13 cellular contexts compared by ENCODE assay signal in genomic region chr6:41443616-41444525, GRCh38.
A peak's percentile ranks its signal among the peaks of the same experiment; 100 is the strongest.
DNase-seq lines count a peak whose midpoint lies in the region; FAIRE-seq and TF ChIP-seq lines count a peak whose summit lies in the region.
"Had no signal": no experiment of that assay in that cellular context is flagged by ENCODE, and none has a peak within 500 bp of the region (broad histone marks: within the 10 kb centered on the region; RNA-seq: fewer than 3 reads in every experiment).

No MANE protein-coding gene starts in this region.

- peak overlapping the region; percentile 29 for H3K4me2 ChIP-seq in mesenchymal stem cell (ENCODE audit: low read length, poor library complexity, severe bottlenecking)
- peak overlapping the region; percentile 88 for H3K4me2 ChIP-seq in smooth muscle cell

- H2AK5ac ChIP-seq in mesenchymal stem cell (ENCODE audit: low read length, severe bottlenecking) = no peak overlapping the region

- intact Hi-C loops in dorsolateral prefrontal cortex (cut with DNase I) = no loop called here

- 61 to 64% methylated on average over 7 to 15 of the region's 15 CpGs for WGBS in endodermal cell (ENCODE audit: insufficient coverage in 1 of 2, insufficient read length in 1 of 2), 2 experiments
- 31% methylated on average over 11 of the region's 15 CpGs for WGBS in mesenchymal stem cell
- 30% methylated on average over 15 of the region's 15 CpGs for WGBS in smooth muscle cell (ENCODE audit: low lambda C conversion rate)

- H2BK12ac ChIP-seq in mesenchymal stem cell (ENCODE audit: low read length in 2 of 2) = no peak overlapping the region

- H3K9ac ChIP-seq in endodermal cell (ENCODE audit: extremely low read depth, low read length, poor library complexity, severe bottlenecking) (no peak overlapping the region), mesenchymal stem cell (ENCODE audit: low read length) (no peak overlapping the region), smooth muscle cell (ENCODE audit: low read depth) (no peak overlapping the region)

- TF ChIP-seq CTCF in endodermal cell (conservative IDR thresholded peaks at IDR 0.05) (no peak), smooth muscle cell (IDR thresholded peaks at IDR 0.05; ENCODE audit: borderline replicate concordance, insufficient read depth, poor library complexity, severe bottlenecking) (no peak), dorsolateral prefrontal cortex (IDR thresholded peaks at IDR 0.05 in 54 of 56, conservative IDR thresholded peaks at IDR 0.05 in 2 of 56; ENCODE audit: low read depth in 1 of 56, partially characterized antibody in 56 of 56) (no peak)

- H3K9me3 ChIP-seq in endodermal cell (ENCODE audit: control insufficient read depth, low read length) (no peaks in the 10 kb centered on the region), mesenchymal stem cell (ENCODE audit: control insufficient read depth, low read length) (peaks cover 1% of the 10 kb centered on the region), smooth muscle cell (replicated peaks; ENCODE audit: low read depth) (no peaks in the 10 kb centered on the region)

- H3K4me3 Mint-ChIP-seq in endodermal cell = peak overlapping the region; percentile 46

- H3K27ac Mint-ChIP-seq in endodermal cell = no peak overlapping the region

- H4K8ac ChIP-seq in mesenchymal stem cell (ENCODE audit: low read length) = no peak overlapping the region

- H3K79me1 ChIP-seq in mesenchymal stem cell (replicated peaks; ENCODE audit: low read length, poor library complexity, severe bottlenecking) = no peaks in the 10 kb centered on the region

- peak overlapping the region; percentile 71 for H2BK15ac ChIP-seq in mesenchymal stem cell (ENCODE audit: low read depth, poor library complexity, severe bottlenecking)

- H3K27me3 Mint-ChIP-seq in endodermal cell (ENCODE audit: insufficient read depth) = peaks cover 48% of the 10 kb centered on the region

- no peak overlapping the region for H3K4ac ChIP-seq in mesenchymal stem cell (ENCODE audit: low read depth in 1 of 2, low read length in 2 of 2)

- H3K14ac ChIP-seq in mesenchymal stem cell (ENCODE audit: low read length in 2 of 2) = no peak overlapping the region

- H3F3A ChIP-seq in smooth muscle cell (ENCODE audit: low read depth) = no peaks in the 10 kb centered on the region

- no peak overlapping the region for H2AFZ ChIP-seq in mesenchymal stem cell (ENCODE audit: low read depth, low read length)
- peak overlapping the region; percentile 52 for H2AFZ ChIP-seq in smooth muscle cell (ENCODE audit: low read depth)

- DNase-seq in H7 (peak; percentile 65), endodermal cell (no peak), mesenchymal stem cell (no peak), smooth muscle cell (lab: John Stamatoyannopoulos, UW; ENCODE audit: unreplicated experiment) (no peak), T-helper 1 cell (no peak), NCI-H1417 (lab: John Stamatoyannopoulos, UW) (no peak), dorsolateral prefrontal cortex (no peak), urothelium cell line (ENCODE audit: low spot score) (no peak)
- DNase-seq: activated CD4-positive, alpha-beta T cell treated with anti-CD3 and anti-CD28 coated beads, Interleukin-2, amount 50 U/mL, for 4 hours; AML-193; dermis blood vessel endothelial cell had no signal

- H4K20me1 ChIP-seq in smooth muscle cell (ENCODE audit: low read depth) = no peaks in the 10 kb centered on the region

- H3K27me3 ChIP-seq in H7 (ENCODE audit: control insufficient read depth, insufficient read depth, low read length) (peaks cover 20% of the 10 kb centered on the region; the same call in 1 of the 2 replicates), endodermal cell (ENCODE audit: control insufficient read depth, insufficient read depth, low read length, poor library complexity, severe bottlenecking) (no peaks in the 10 kb centered on the region), mesenchymal stem cell (ENCODE audit: control insufficient read depth in 1 of 2, insufficient read depth in 1 of 2, low read length in 2 of 2) (peaks cover 79 to 83% of the 10 kb centered on the region in 2 experiments), smooth muscle cell (ENCODE audit: low read depth) (no peaks in the 10 kb centered on the region), dorsolateral prefrontal cortex (peaks cover 0 to 24% (median 10%) of the 10 kb centered on the region in 45 donors)

- H3K4me1 ChIP-seq in endodermal cell (ENCODE audit: control insufficient read depth, insufficient read depth, low read length) (peaks cover 2% of the 10 kb centered on the region), mesenchymal stem cell (ENCODE audit: control insufficient read depth, insufficient read depth, low read depth, low read length) (peaks cover 11% of the 10 kb centered on the region), smooth muscle cell (ENCODE audit: low read depth) (peaks cover 35% of the 10 kb centered on the region)

- no peaks in the 10 kb centered on the region for H3K9me3 Mint-ChIP-seq in endodermal cell

- peak overlapping the region; percentile 25 for H3K4me3 ChIP-seq in H7 (ENCODE audit: insufficient read depth, low read depth, low read length)
- H3K4me3 ChIP-seq in endodermal cell (ENCODE audit: low read length) = no peak overlapping the region
- peak overlapping the region in 1 of 2 experiments; percentile 19 for H3K4me3 ChIP-seq in mesenchymal stem cell (ENCODE audit: insufficient read depth in 1 of 2, low read depth in 1 of 2, low read length in 2 of 2)
- H3K4me3 ChIP-seq in smooth muscle cell = peak overlapping the region; percentile 43
- H3K4me3 ChIP-seq in dorsolateral prefrontal cortex = peak overlapping the region in 3 of 59 donors; percentile 27 to 33 (median 27)
- H3K4me3 ChIP-seq: skin epidermis had no signal

- peak overlapping the region; percentile 64 for H2BK120ac ChIP-seq in mesenchymal stem cell (ENCODE audit: low read depth, low read length)

- no peak overlapping the region for H2BK5ac ChIP-seq in mesenchymal stem cell (ENCODE audit: low read depth, low read length, poor library complexity, severe bottlenecking)

- H3K36me3 Mint-ChIP-seq in endodermal cell (ENCODE audit: low read depth) = no peaks in the 10 kb centered on the region

- H3K27ac ChIP-seq in endodermal cell (ENCODE audit: low read depth, low read length) (no peak overlapping the region), mesenchymal stem cell (ENCODE audit: low read length, poor library complexity, severe bottlenecking) (no peak overlapping the region), smooth muscle cell (ENCODE audit: low read depth) (no peak overlapping the region), dorsolateral prefrontal cortex (peak overlapping the region in 1 of 59 donors; percentile 43)

- FAIRE-seq in urothelium cell line (lab: Jason Lieb, UNC) = no peak
- FAIRE-seq: frontal cortex had no signal

- no peaks in the 10 kb centered on the region for H3K36me3 ChIP-seq in H7 (replicated peaks; ENCODE audit: control insufficient read depth, insufficient read depth, low read length)
- no peaks in the 10 kb centered on the region for H3K36me3 ChIP-seq in endodermal cell (ENCODE audit: control insufficient read depth, insufficient read depth, low read length)
- H3K36me3 ChIP-seq in mesenchymal stem cell (ENCODE audit: control insufficient read depth in 1 of 2, insufficient read depth in 2 of 2, low read depth in 1 of 2, low read length in 2 of 2) = no peaks in the 10 kb centered on the region
- no peaks in the 10 kb centered on the region for H3K36me3 ChIP-seq in smooth muscle cell (ENCODE audit: low read depth)

- H3K4me1 Mint-ChIP-seq in endodermal cell = peaks cover 26% of the 10 kb centered on the region

- H4K91ac ChIP-seq in mesenchymal stem cell (ENCODE audit: low read length) = no peak overlapping the region

- H3K23ac ChIP-seq in mesenchymal stem cell (ENCODE audit: low read length in 2 of 2) = no peak overlapping the region

- H3K18ac ChIP-seq in mesenchymal stem cell (ENCODE audit: low read depth in 1 of 2, low read length in 2 of 2) = peak overlapping the region in 1 of 2 experiments; percentile 35

- no peaks in the 10 kb centered on the region for H3K79me2 ChIP-seq in smooth muscle cell (ENCODE audit: low read depth)
